20 cellular contexts compared by ENCODE assay signal in genomic region chr14:75411194-75411552, GRCh38. TPM values are rescaled to one million over a fixed set of nuclear protein-coding genes. Genes with fewer than 3 reads are reported as not detected.
DNase-seq lines count a peak whose midpoint lies in the region; ATAC-seq, FAIRE-seq and TF ChIP-seq lines count a peak whose summit lies in the region.
"Had no signal": no experiment of that assay in that cellular context is flagged by ENCODE, and none has a peak within 500 bp of the region (broad histone marks: within the 10 kb centered on the region; RNA-seq: fewer than 3 reads in every experiment).

No MANE protein-coding gene starts in this region.

- no peak overlapping the region for H4K91ac ChIP-seq in H1 (replicated peaks; ENCODE audit: insufficient read length, low read length)

- H3K23ac ChIP-seq in H1 (ENCODE audit: insufficient read length) (no peak overlapping the region), mesendoderm (ENCODE audit: low read length) (peak overlapping the region; percentile 74)

- POLR2A ChIA-PET in H1 (lab: Charles Lee; ENCODE audit: partially characterized antibody) (interaction anchor here (0.9 to 1.3 kb wide), 3 partner anchors 8 to 152 kb away, joined by 3 to 5 read pairs (median 4); no protein-coding TSS in a partner anchor), RWPE1 (lab: Yijun Ruan, JAX; ENCODE audit: low non-redundant PET) (no interaction called here)

- H3K4ac ChIP-seq in H1 (replicated peaks; ENCODE audit: insufficient read length, low read depth, low read length) = no peak overlapping the region
- H3K4ac ChIP-seq in mesendoderm (ENCODE audit: low read depth, low read length) = no peak overlapping the region

- H2AK5ac ChIP-seq in H1 (ENCODE audit: low read depth, low read length) (peak overlapping the region; percentile 67; the same call in 1 of the 2 replicates), mesendoderm (ENCODE audit: low read length) (no peak overlapping the region)

- H3K14ac ChIP-seq in H1 (ENCODE audit: insufficient read length) = no peak overlapping the region

- H3K27me3 ChIP-seq in H1 (replicated peaks in 1 of 4; ENCODE audit: control insufficient read depth in 3 of 4, extremely low read depth in 1 of 4, insufficient read depth in 3 of 4, low read length in 3 of 4) (no peaks in the 10 kb centered on the region), mesendoderm (ENCODE audit: insufficient read depth, low read length, poor library complexity) (no peaks in the 10 kb centered on the region)
- H3K27me3 ChIP-seq: hepatocyte, vagina had no signal

- no peak overlapping the region for H2AFZ ChIP-seq in H1 (ENCODE audit: low read length)
- H2AFZ ChIP-seq: GM23248, hepatocyte had no signal

- H3K4me1 ChIP-seq in H1 (replicated peaks in 1 of 4; ENCODE audit: control insufficient read depth in 3 of 4, insufficient read depth in 4 of 4, low read length in 3 of 4) = peaks cover 0 to 16% (median 10%) of the 10 kb centered on the region in 4 experiments; a peak in 6 of 7 replicates
- H3K4me1 ChIP-seq in mesendoderm (ENCODE audit: control insufficient read depth, low read depth, low read length) = peaks cover 3% of the 10 kb centered on the region
- H3K4me1 ChIP-seq: vagina had no signal

- H4K5ac ChIP-seq in H1 (ENCODE audit: insufficient read length, low read depth, low read length) = no peak overlapping the region
- H4K5ac ChIP-seq in mesendoderm (ENCODE audit: low read length) = no peak overlapping the region

- peak overlapping the region; percentile 50 for H2BK20ac ChIP-seq in H1 (ENCODE audit: low read length)

- peak overlapping the region; percentile 43 for H3K18ac ChIP-seq in H1 (ENCODE audit: extremely low read depth, low read length)
- H3K18ac ChIP-seq in mesendoderm (ENCODE audit: low read length) = no peak overlapping the region

- H3K4me2 ChIP-seq in H1 (ENCODE audit: insufficient read depth in 1 of 2, low read depth in 2 of 2, low read length in 2 of 2) (no peak overlapping the region), mesendoderm (ENCODE audit: low read length) (no peak overlapping the region)
- H3K4me2 ChIP-seq: hepatocyte had no signal

- H3K27ac ChIP-seq in H1 (ENCODE audit: low read depth, low read length) (no peak overlapping the region), mesendoderm (ENCODE audit: low read depth, low read length) (no peak overlapping the region), RWPE1 (no peak overlapping the region)
- H3K27ac ChIP-seq: GM23248, hepatocyte, psoas muscle, vagina, WERI-Rb-1 had no signal

- TF ChIP-seq EP300 in H1 (IDR thresholded peaks at IDR 0.05; ENCODE audit: borderline replicate concordance in 1 of 2, low read depth in 2 of 2, low read length in 2 of 2) = no peak

- H3K36me3 ChIP-seq in H1 (ENCODE audit: control insufficient read depth in 2 of 4, insufficient read depth in 4 of 4, low read length in 3 of 4) (no peaks in the 10 kb centered on the region), mesendoderm (ENCODE audit: control insufficient read depth, insufficient read depth, low read length) (no peaks in the 10 kb centered on the region)
- H3K36me3 ChIP-seq: vagina, WERI-Rb-1 had no signal

- H3K56ac ChIP-seq in H1 (replicated peaks; ENCODE audit: insufficient read length, low read depth, low read length) = no peak overlapping the region
- H3K56ac ChIP-seq in mesendoderm (ENCODE audit: low read length) = no peak overlapping the region

- H2BK120ac ChIP-seq in H1 (replicated peaks; ENCODE audit: low read depth, low read length) (no peak overlapping the region), mesendoderm (ENCODE audit: low read depth, low read length) (no peak overlapping the region)

- DNase-seq in GM12891 (ENCODE audit: insufficient read length, low spot score) = no peak
- DNase-seq in NCI-H2029 treated with DMSO at 0.1 percent for 48 hours (lab: John Stamatoyannopoulos, UW) = peak; percentile 11
- DNase-seq in H1 (ENCODE audit: low read depth in 1 of 2, low spot score in 2 of 2) = no peak
- DNase-seq in mesendoderm = no peak
- DNase-seq in kidney tubule cell (ENCODE audit: low spot score) = no peak
- DNase-seq in RWPE1 (ENCODE audit: low spot score) = no peak
- DNase-seq: activated CD4-positive, alpha-beta memory T cell treated with anti-CD3 and anti-CD28 coated beads, Interleukin-2, amount 10 ng/mL, durations not matched to agents 7 days and 5 days; activated naive CD8-positive, alpha-beta T cell treated with anti-CD3 and anti-CD28 coated beads for 36 hours; activated T-cell treated with anti-CD3 and anti-CD28 coated beads, Interleukin-2, amount 50 U/mL, for 72 hours; effector CD8-positive, alpha-beta T cell; NCI-H1930; psoas muscle; stimulated activated naive CD8-positive, alpha-beta T cell treated with anti-CD3 and anti-CD28 coated beads, Interleukin-15, Interleukin-2, amounts not matched to agents 100 U/mL and 50 U/mL, for 24 hours; T-helper 1 cell had no signal

- H2BK5ac ChIP-seq in H1 (ENCODE audit: low read depth, low read length) (peak overlapping the region; percentile 49; the same call in 1 of the 2 replicates), mesendoderm (ENCODE audit: low read length) (no peak overlapping the region)

- H2BK12ac ChIP-seq in H1 (ENCODE audit: low read depth, low read length) = peak overlapping the region; percentile 64

- no peaks in the 10 kb centered on the region for H3K23me2 ChIP-seq in H1 (ENCODE audit: low read depth, low read length)

- no peaks in the 10 kb centered on the region for H4K20me1 ChIP-seq in H1 (replicated peaks in 1 of 2; ENCODE audit: control insufficient read depth in 1 of 2, insufficient read depth in 2 of 2, low read length in 2 of 2)

- H3K79me2 ChIP-seq in H1 (ENCODE audit: control insufficient read depth in 1 of 2, insufficient read depth in 2 of 2, low read length in 2 of 2) (no peaks in the 10 kb centered on the region), mesendoderm (ENCODE audit: control insufficient read depth, insufficient read depth, low read length) (no peaks in the 10 kb centered on the region)
- H3K79me2 ChIP-seq: hepatocyte had no signal

- FAIRE-seq in GM12891 (lab: Jason Lieb, UNC) (peak; percentile 13), H1 (lab: Jason Lieb, UNC) (no peak)

- no peak for ATAC-seq in HG02623 (IDR thresholded peaks at IDR 0.05; ENCODE audit: unreplicated experiment)
- ATAC-seq in GM21717 (IDR thresholded peaks at IDR 0.05; ENCODE audit: unreplicated experiment) = no peak
- ATAC-seq: activated T-cell treated with anti-CD3 and anti-CD28 coated beads, Interleukin-2, amount 50 U/mL, for 72 hours; stimulated activated naive CD8-positive, alpha-beta T cell treated with anti-CD3 and anti-CD28 coated beads, Interleukin-15, Interleukin-2, amounts not matched to agents 100 U/mL and 50 U/mL, for 24 hours had no signal

- H2BK15ac ChIP-seq in H1 (ENCODE audit: low read length) (peak overlapping the region; percentile 37; the same call in 1 of the 2 replicates), mesendoderm (replicated peaks; ENCODE audit: low read depth) (no peak overlapping the region)

- CTCF ChIA-PET in H1 (lab: Charles Lee; ENCODE audit: partially characterized antibody) = interaction anchor here (0.6 to 1.2 kb wide), 8 partner anchors 33 to 139 kb away, joined by 3 to 5 read pairs (median 4); no protein-coding TSS in a partner anchor
- CTCF ChIA-PET in RWPE1 (lab: Yijun Ruan, JAX) = no interaction called here

- WGBS in H1 (ENCODE audit: extremely low coverage in 1 of 2, insufficient coverage in 1 of 2, insufficient read length in 1 of 2, insufficient replicate concordance in 2 of 2, low coverage in 1 of 2, low lambda C conversion rate in 2 of 2, missing lambda C conversion rate in 1 of 2), 2 experiments = 88% methylated on average over 7 of the region's 7 CpGs; no CpG with 5 or more reads in 1 of the 2 experiments
- WGBS in mesendoderm (ENCODE audit: extremely low coverage, insufficient coverage, low lambda C conversion rate) = no CpG with 5 or more reads among the region's 7 CpGs

- TF ChIP-seq CTCF in H1 (IDR thresholded peaks at IDR 0.05; ENCODE audit: control extremely low read depth in 1 of 3, insufficient read depth in 1 of 3, low read depth in 1 of 3, low read length in 3 of 3) (no peak), RWPE1 (conservative IDR thresholded peaks at IDR 0.05; ENCODE audit: low read depth) (no peak)

- H4K8ac ChIP-seq in H1 (ENCODE audit: extremely low read depth, insufficient read depth, low read length) = no peak overlapping the region
- no peak overlapping the region for H4K8ac ChIP-seq in mesendoderm (ENCODE audit: low read depth, low read length)

- no peak for TF ChIP-seq RAD21 in H1 (IDR thresholded peaks at IDR 0.05 in 1 of 2, conservative IDR thresholded peaks at IDR 0.05 in 1 of 2; ENCODE audit: low read depth in 2 of 2, low read length in 2 of 2)

- H3K9ac ChIP-seq in H1 (replicated peaks in 1 of 4; ENCODE audit: extremely low read depth in 1 of 4, low read depth in 3 of 4, low read length in 3 of 4) (no peak overlapping the region), mesendoderm (ENCODE audit: low read length) (no peak overlapping the region)
- H3K9ac ChIP-seq: GM23248 had no signal

- peaks cover 0 to 2% of the 10 kb centered on the region in 2 experiments; a peak in 1 of 4 replicates for H3K9me3 ChIP-seq in H1 (ENCODE audit: insufficient read depth in 2 of 2, low read depth in 1 of 2, low read length in 1 of 2)
- H3K9me3 ChIP-seq: psoas muscle, vagina had no signal

- H3K79me1 ChIP-seq in H1 (ENCODE audit: low read depth, low read length) = no peaks in the 10 kb centered on the region
- no peaks in the 10 kb centered on the region for H3K79me1 ChIP-seq in mesendoderm (ENCODE audit: low read length)

- TF ChIP-seq POLR2A in GM12891 (IDR thresholded peaks at IDR 0.05; ENCODE audit: low read depth, low read length) (no peak), H1 (IDR thresholded peaks at IDR 0.05; ENCODE audit: control extremely low read depth in 1 of 2, low read depth in 2 of 2, low read length in 2 of 2) (no peak)

- H3K4me3 ChIP-seq in H1 (ENCODE audit: extremely low read depth in 1 of 4, insufficient read depth in 2 of 4, low read depth in 3 of 4, low read length in 4 of 4) = no peak overlapping the region
- no peak overlapping the region for H3K4me3 ChIP-seq in mesendoderm (ENCODE audit: low read length)
- H3K4me3 ChIP-seq: GM23248, hepatocyte, psoas muscle, vagina had no signal

TF ChIP-seq in GM12891, 5 proteins besides CTCF, POLR2A, EP300 and RAD21 (continues in another document):
- TF ChIP-seq POLR2AphosphoS5 (IDR thresholded peaks at IDR 0.05; ENCODE audit: low read depth, low read length) = no peak

RNA-seq across cellular contexts. Expression of gene JDP2, which starts 16.6 kb away (rescaled TPM):
- 8.5 TPM for polyA plus RNA-seq in GM12891 (2012; ENCODE audit: low read depth, missing spikeins)
- total RNA-seq in H1 (2021; fragmentation: NEBNext Ultra II Directional; extraction: Animal tissue kit (Norgen Biotek cat#: 25700)) = 23.6 and 27.2 TPM in 2 replicates
- 8.9 and 18.8 TPM in 2 replicates for polyA plus RNA-seq in H1 (2011; rRNA removed)
- polyA plus RNA-seq in H1 (2011; cell fraction: cytosol; rRNA removed) = 23.2 TPM
- polyA plus RNA-seq in H1 (2011; cell fraction: nucleus; rRNA removed) = 20.9 TPM
- 13.7 to 19.6 TPM (median 17.7 TPM) in 4 replicates for polyA plus RNA-seq in H1 (2012, experiment 1 of 2)
- polyA plus RNA-seq in H1 (2012, experiment 2 of 2) = 14.8 TPM
- 14.4 TPM for polyA plus RNA-seq in H1 (2013, experiment 1 of 2)
- 14.1 TPM for polyA plus RNA-seq in H1 (2013, experiment 2 of 2)
- 3.8 and 4.9 TPM in 2 replicates for polyA minus RNA-seq in H1 (2011; rRNA and poly(A)+ RNA removed)
- polyA minus RNA-seq in H1 (2011; cell fraction: cytosol; rRNA and poly(A)+ RNA removed) = 19.7 TPM
- polyA minus RNA-seq in H1 (2011; cell fraction: nucleus; rRNA and poly(A)+ RNA removed) = 10.3 TPM
- polyA plus RNA-seq in mesendoderm (2013, experiment 1 of 2) = 27.4 TPM
- 28.8 TPM for polyA plus RNA-seq in mesendoderm (2013, experiment 2 of 2)
